ENCODE assay signal across 20 cellular contexts in genomic region chr6:20891161-20891560, GRCh38.
A peak's percentile ranks its signal among the peaks of the same experiment; 100 is the strongest.
DNase-seq lines count a peak whose midpoint lies in the region; ATAC-seq and TF ChIP-seq lines count a peak whose summit lies in the region.
"Had no signal": no experiment of that assay in that cellular context is flagged by ENCODE, and none has a peak within 500 bp of the region (broad histone marks: within the 10 kb centered on the region; RNA-seq: fewer than 3 reads in every experiment).

No MANE protein-coding gene starts in this region.

- WGBS in ovary, 3 donors = 94 to 98% (median 97%) methylated on average over 6 of the region's 6 CpGs

- H3K27me3 ChIP-seq in foreskin keratinocyte = no peaks in the 10 kb centered on the region
- H3K27me3 ChIP-seq in ovary = no peaks in the 10 kb centered on the region
- no peaks in the 10 kb centered on the region for H3K27me3 ChIP-seq in left ventricle myocardium inferior (ENCODE audit: low read depth)
- H3K27me3 ChIP-seq: pancreas had no signal

- H3K4me1 ChIP-seq in foreskin keratinocyte (peaks cover 3% of the 10 kb centered on the region), ovary (ENCODE audit: insufficient read depth) (no peaks in the 10 kb centered on the region), left ventricle myocardium inferior (no peaks in the 10 kb centered on the region)
- H3K4me1 ChIP-seq: pancreas had no signal

- no peak for TF ChIP-seq EP300 in ovary (IDR thresholded peaks at IDR 0.05)

- no peaks in the 10 kb centered on the region for H3K36me3 ChIP-seq in ovary
- H3K36me3 ChIP-seq in left ventricle myocardium inferior = no peaks in the 10 kb centered on the region
- H3K36me3 ChIP-seq: pancreas had no signal

- no peak for DNase-seq in HEK293T (ENCODE audit: extremely low spot score)
- peak; percentile 83 for DNase-seq in NCI-H1436 treated with DMSO at 0.1 percent for 48 hours (lab: John Stamatoyannopoulos, UW)
- DNase-seq in NCI-H345 treated with DMSO at 0.1 percent for 48 hours (lab: John Stamatoyannopoulos, UW; ENCODE audit: unreplicated experiment) = peak; percentile 68
- peak; percentile 38 to 69 for DNase-seq in foreskin keratinocyte
- no peak for DNase-seq in ovary
- DNase-seq in left ventricle myocardium inferior = no peak
- DNase-seq in NK-92 treated with Interleukin-12 subunit alpha and Interleukin-12 subunit beta, amount 100 ng/mL, for 24 hours (lab: John Stamatoyannopoulos, UW) = no peak
- DNase-seq: activated CD4-positive, alpha-beta T cell treated with anti-CD3 and anti-CD28 coated beads, Interleukin-2, amount 10 ng/mL, durations not matched to agents 7 days and 5 days; activated effector memory CD4-positive, alpha-beta T cell treated with Interleukin-2 at 50 U/mL for 16 hours; anterior cingulate cortex; CD8-positive, alpha-beta memory T cell; hypothalamus; immature natural killer cell; mesenchymal stem cell; NCI-H2029 treated with DMSO at 0.1 percent for 48 hours; pancreas; stimulated activated naive B cell treated with anti-CD40 and anti-IgM and Interleukin-4, amounts not matched to agents 10 μg/mL and 1 μg/mL and 100 μg/mL, for 72 hours; substantia nigra; trophoblast cell had no signal

- CTCF ChIA-PET in HEK293T (lab: Yijun Ruan, JAX) = no interaction called here

- no peak for TF ChIP-seq POLR2A in ovary (IDR thresholded peaks at IDR 0.05)

- H3K27ac ChIP-seq in foreskin keratinocyte (no peak overlapping the region), ovary (no peak overlapping the region), left ventricle myocardium inferior (replicated peaks) (no peak overlapping the region)
- H3K27ac ChIP-seq: pancreas had no signal

- POLR2A ChIA-PET in HEK293T (lab: Yijun Ruan, JAX) = no interaction called here

- intact Hi-C loops in ovary (cut with DNase I) (no loop called here), left ventricle myocardium inferior (cut with micrococcal nuclease) (no loop called here)

- H3K4me3 ChIP-seq in ovary = no peak overlapping the region
- H3K4me3 ChIP-seq in left ventricle myocardium inferior = no peak overlapping the region
- H3K4me3 ChIP-seq: pancreas had no signal

- no peaks in the 10 kb centered on the region for H3K9me3 ChIP-seq in ovary
- peaks cover 20% of the 10 kb centered on the region for H3K9me3 ChIP-seq in left ventricle myocardium inferior (replicated peaks)
- H3K9me3 ChIP-seq: pancreas had no signal

- ATAC-seq in foreskin keratinocyte = peak; percentile 80
- ATAC-seq: left lobe of liver; pancreas; stimulated activated naive B cell treated with anti-CD40 and anti-IgM and Interleukin-4, amounts not matched to agents 10 μg/mL and 1 μg/mL and 100 μg/mL, for 72 hours had no signal

- TF ChIP-seq CTCF in foreskin keratinocyte (conservative IDR thresholded peaks at IDR 0.05) (peak; percentile 17), ovary (IDR thresholded peaks at IDR 0.05) (no peak), left ventricle myocardium inferior (IDR thresholded peaks at IDR 0.05; ENCODE audit: borderline replicate concordance) (no peak)

TF ChIP-seq in HEK293T, 16 proteins besides CTCF, POLR2A, EP300 and RAD21:
- TF ChIP-seq, protein P1, sequence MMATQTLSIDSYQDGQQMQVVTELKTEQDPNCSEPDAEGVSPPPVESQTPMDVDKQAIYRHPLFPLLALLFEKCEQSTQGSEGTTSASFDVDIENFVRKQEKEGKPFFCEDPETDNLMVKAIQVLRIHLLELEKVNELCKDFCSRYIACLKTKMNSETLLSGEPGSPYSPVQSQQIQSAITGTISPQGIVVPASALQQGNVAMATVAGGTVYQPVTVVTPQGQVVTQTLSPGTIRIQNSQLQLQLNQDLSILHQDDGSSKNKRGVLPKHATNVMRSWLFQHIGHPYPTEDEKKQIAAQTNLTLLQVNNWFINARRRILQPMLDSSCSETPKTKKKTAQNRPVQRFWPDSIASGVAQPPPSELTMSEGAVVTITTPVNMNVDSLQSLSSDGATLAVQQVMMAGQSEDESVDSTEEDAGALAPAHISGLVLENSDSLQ (IDR thresholded peaks at IDR 0.05) = peak; percentile 86
- no peak for TF ChIP-seq TARDBP (IDR thresholded peaks at IDR 0.05)
- no peak for TF ChIP-seq ARNT (IDR thresholded peaks at IDR 0.05)

Comparison
In these comparisons a context has a peak if more than half of its experiments do, and no peak if none do; other contexts are left out.
1. DNase-seq: peak in NCI-H1436 treated with DMSO at 0.1 percent for 48 hours (single experiment), NCI-H345 treated with DMSO at 0.1 percent for 48 hours (single experiment) and foreskin keratinocyte (2 of 2); none in HEK293T (single experiment), ovary (0 of 5), left ventricle myocardium inferior (single experiment) and NK-92 treated with Interleukin-12 subunit alpha and Interleukin-12 subunit beta, amount 100 ng/mL, for 24 hours (single experiment).